In the genomic region with DNA sequence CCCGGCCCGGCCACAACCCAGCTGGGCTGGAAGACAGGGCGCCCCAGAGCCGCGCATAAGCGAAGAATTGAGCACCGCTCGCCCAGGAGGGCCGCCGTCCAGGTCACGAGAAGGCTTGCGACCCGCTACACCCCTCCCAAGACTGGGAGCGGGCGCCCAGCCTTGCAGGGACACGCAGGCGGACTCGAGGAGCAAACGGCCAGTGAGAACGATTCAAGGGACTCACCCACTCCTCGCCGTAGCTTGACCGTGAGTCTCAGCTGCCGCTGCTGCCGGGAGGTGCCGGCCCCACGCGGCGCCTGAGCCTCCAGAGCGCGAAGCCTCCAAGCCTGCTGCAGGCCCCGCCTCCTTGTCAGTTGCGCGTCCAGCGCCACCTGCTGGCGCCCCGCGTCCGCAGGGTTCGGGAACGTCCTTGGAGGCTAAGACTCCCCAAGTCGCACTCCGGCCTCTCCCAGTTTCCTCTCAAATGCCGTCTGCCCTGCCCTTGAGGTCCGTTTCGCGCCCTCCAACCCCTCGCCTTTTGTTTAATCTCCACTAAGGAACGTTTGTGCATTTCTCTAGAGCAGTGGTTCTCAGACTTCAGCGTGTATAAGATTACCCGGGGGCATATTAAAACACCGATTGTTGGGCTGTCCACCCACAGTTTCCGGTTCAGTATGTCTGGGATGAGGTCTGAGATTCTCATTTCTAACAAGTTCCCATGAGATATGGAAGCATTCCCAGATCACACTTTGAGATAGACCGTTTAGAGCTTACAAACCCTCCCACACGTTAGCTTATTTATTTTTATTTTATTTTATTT, we compare ENCODE assay signal across 8 cellular contexts. TPM values are rescaled to one million over a fixed set of nuclear protein-coding genes. Genes with fewer than 3 reads are reported as not detected.
DNase-seq lines count a peak whose midpoint lies in the region; ATAC-seq and TF ChIP-seq lines count a peak whose summit lies in the region.
"Not testable (repeated sequence)": the region's sequence is repeated elsewhere in the genome, so short reads cannot be mapped to it uniquely, and the experiment has no call there.

A gene (minus strand): TSS at position 301 of the 802 bp plus-strand sequence. CDS start 5,333 bp downstream, outside the sequence.

- not testable (repeated sequence) for H3K36me3 Mint-ChIP-seq in activated B cell treated with CpG ODN at 0.5 μM for 24 hours (ENCODE audit: low read depth); MCF 10A (ENCODE audit: insufficient read depth, unreplicated experiment)

- not testable (repeated sequence) for TF ChIP-seq CTCF in activated B cell treated with CpG ODN at 0.5 μM for 24 hours (IDR thresholded peaks at IDR 0.05)
- peak; percentile 18 for TF ChIP-seq CTCF in MCF 10A (IDR thresholded peaks at IDR 0.05; ENCODE audit: unreplicated experiment)

- DNase-seq in NCI-H1417 treated with DMSO at 0.1 percent for 48 hours (lab: John Stamatoyannopoulos, UW) = peak; percentile 43
- DNase-seq in activated B cell treated with CpG ODN at 0.5 μM for 24 hours = peak; percentile 87
- not testable (repeated sequence) for DNase-seq in MCF 10A (ENCODE audit: unreplicated experiment)
- DNase-seq in iPS DF 6.9 (ENCODE audit: low read depth, low spot score) = peak; percentile 89
- DNase-seq in sciatic nerve (ENCODE audit: low spot score) = peak; percentile 93
- DNase-seq in aorta = peak; percentile 91 to 97

- CTCF ChIA-PET in activated B cell treated with CpG ODN at 0.5 μM for 24 hours (lab: Charles Lee) (interaction anchor here (0.6 to 3.1 kb wide), 5 partner anchors 10 to 397 kb away, joined by 3 to 36 read pairs (median 5); no protein-coding TSS in a partner anchor), MCF 10A (lab: Yijun Ruan, JAX) (interaction anchor here (0.5 to 1.8 kb wide), 4 partner anchors 387 to 634 kb away, joined by 3 to 8 read pairs (median 6); no protein-coding TSS in a partner anchor)

- intact Hi-C loops in activated B cell treated with CpG ODN at 0.5 μM for 24 hours (cut with micrococcal nuclease) = loop anchor here (1.0 kb wide), 3 partner anchors 11 to 397 kb away; no protein-coding TSS in a partner anchor
- intact Hi-C loops in MCF 10A (cut with micrococcal nuclease); sciatic nerve (cut with DNase I); aorta (cut with DNase I): not testable (repeated sequence)

- H3K4me1 Mint-ChIP-seq in activated B cell treated with CpG ODN at 0.5 μM for 24 hours; MCF 10A (ENCODE audit: insufficient read depth, unreplicated experiment): not testable (repeated sequence)

- H3K36me3 ChIP-seq in iPS DF 6.9 (ENCODE audit: control insufficient read depth, insufficient read depth, low read length); aorta (ENCODE audit: control insufficient read depth in 1 of 2, insufficient read depth in 2 of 2, low read length in 1 of 2): not testable (repeated sequence)

- not testable (repeated sequence) for H3K27ac Mint-ChIP-seq in activated B cell treated with CpG ODN at 0.5 μM for 24 hours; MCF 10A (ENCODE audit: low read depth, unreplicated experiment)

- H3K27ac ChIP-seq in iPS DF 6.9 (ENCODE audit: low read length); aorta (ENCODE audit: low read depth in 1 of 2, low read length in 2 of 2): not testable (repeated sequence)

- not testable (repeated sequence) for H3K9me3 ChIP-seq in iPS DF 6.9 (ENCODE audit: control insufficient read depth, insufficient read depth, low read length); aorta (ENCODE audit: control insufficient read depth, low read length)

- not testable (repeated sequence) for H3K27me3 ChIP-seq in iPS DF 6.9 (ENCODE audit: control insufficient read depth, insufficient read depth, low read length); aorta (ENCODE audit: control insufficient read depth in 1 of 2, insufficient read depth in 2 of 2, low read length in 1 of 2)

- H3K27me3 Mint-ChIP-seq in activated B cell treated with CpG ODN at 0.5 μM for 24 hours; MCF 10A (ENCODE audit: insufficient read depth, unreplicated experiment): not testable (repeated sequence)

- not testable (repeated sequence) for BruUV-seq in MCF 10A (replicated peaks; lab: Mats Ljungman, UMichigan)

- not testable (repeated sequence) for H3K9me3 Mint-ChIP-seq in activated B cell treated with CpG ODN at 0.5 μM for 24 hours; MCF 10A (ENCODE audit: unreplicated experiment)

- H3K4me3 Mint-ChIP-seq in activated B cell treated with CpG ODN at 0.5 μM for 24 hours = peak within 1 kb of the TSS; percentile 60
- H3K4me3 Mint-ChIP-seq in MCF 10A (ENCODE audit: unreplicated experiment) = not testable (repeated sequence)

- WGBS in iPS DF 6.9 (ENCODE audit: insufficient coverage, insufficient read length) = no CpG with 5 or more reads among the region's 55 CpGs
- WGBS in aorta, 2 donors = 3 to 5% methylated on average over 37 to 55 of the region's 55 CpGs

- ATAC-seq in GM18502 (IDR thresholded peaks at IDR 0.05; ENCODE audit: poor library complexity, unreplicated experiment) = peak; percentile 96
- peak; percentile 86 for ATAC-seq in HG02870 (IDR thresholded peaks at IDR 0.05; ENCODE audit: unreplicated experiment)
- peak; percentile 98 for ATAC-seq in activated B cell treated with CpG ODN at 0.5 μM for 24 hours (ENCODE audit: low read depth)
- peak; percentile 97 for ATAC-seq in sciatic nerve
- peak; percentile 96 for ATAC-seq in aorta (ENCODE audit: low FRiP score)

- peak within 1 kb of the TSS; percentile 54; the same call in 1 of the 2 replicates for H3K4me3 ChIP-seq in iPS DF 6.9 (ENCODE audit: low read length)
- not testable (repeated sequence) for H3K4me3 ChIP-seq in aorta (ENCODE audit: low read length in 2 of 2)

- POLR2A ChIA-PET in activated B cell treated with CpG ODN at 0.5 μM for 24 hours (lab: Charles Lee) = interaction anchor here (0.7 kb wide), 1 partner anchor 45 kb away, joined by 4 read pairs; no protein-coding TSS in a partner anchor
- POLR2A ChIA-PET in MCF 10A (lab: Yijun Ruan, JAX) = not testable (repeated sequence)

- H3K4me1 ChIP-seq in iPS DF 6.9 (ENCODE audit: control insufficient read depth, insufficient read depth, low read length); aorta (ENCODE audit: control insufficient read depth in 1 of 2, insufficient read depth in 2 of 2, low read length in 2 of 2): not testable (repeated sequence)

RNA-seq across cellular contexts. Expression of the gene that starts here (rescaled TPM):
- total RNA-seq in activated B cell treated with CpG ODN at 0.5 μM for 24 hours (96.4 and 117 TPM in 2 replicates), MCF 10A (2022) (not detected in 2 replicates), sciatic nerve (11.6 TPM), aorta (1 to 10 TPM; 2.8 to 5.1 TPM)
- polyA plus RNA-seq in aorta = under 1 TPM in 1 of 2 donors, not detected in 1; 0.36 TPM
